18 cellular contexts compared by ENCODE assay signal in the genomic region with DNA sequence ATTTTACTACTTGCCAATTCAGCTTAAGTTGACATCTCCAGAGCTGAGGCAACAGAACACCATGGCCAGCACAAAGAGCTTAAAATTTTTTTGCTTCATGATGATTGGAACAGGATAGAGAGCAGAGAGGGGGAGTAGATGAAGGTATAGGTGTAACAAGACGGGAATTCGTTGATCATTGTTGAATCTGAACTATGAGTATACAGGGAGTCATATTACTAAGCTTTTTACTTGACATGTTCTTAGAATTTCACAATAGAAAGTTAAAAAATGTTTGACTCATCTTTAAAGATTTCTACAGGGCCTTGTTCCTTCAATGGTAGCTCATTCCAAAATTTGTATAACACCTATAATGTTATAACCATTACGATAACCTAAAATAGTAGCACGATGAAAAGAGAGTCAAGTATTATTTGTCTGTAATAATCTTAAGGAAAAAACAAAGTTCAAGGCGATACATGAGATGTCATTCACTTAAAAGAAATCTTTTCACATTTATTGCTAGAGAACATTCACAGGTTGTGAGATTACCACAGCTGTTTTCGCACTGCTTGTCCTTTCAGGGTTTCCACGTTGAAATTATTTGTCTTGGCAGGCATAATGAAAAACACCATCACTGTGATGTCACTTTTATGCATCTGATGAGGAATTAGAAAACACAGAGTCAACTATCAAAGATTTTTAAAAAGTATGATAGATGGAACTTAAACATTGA. TPM values are rescaled to one million over a fixed set of nuclear protein-coding genes. Genes with fewer than 3 reads are reported as not detected.
DNase-seq lines count a peak whose midpoint lies in the region; ATAC-seq and TF ChIP-seq lines count a peak whose summit lies in the region.
"Had no signal": no experiment of that assay in that cellular context is flagged by ENCODE, and none has a peak within 500 bp of the region (broad histone marks: within the 10 kb centered on the region; RNA-seq: fewer than 3 reads in every experiment).

No MANE protein-coding gene starts in this region.

- H3K27ac Mint-ChIP-seq in activated T-cell treated with anti-CD3 and anti-CD28 coated beads, Interleukin-2, amount 50 U/mL, for 24 hours: peak overlapping the region; percentile 84
- peak overlapping the region; percentile 12 for H3K27ac Mint-ChIP-seq in activated CD4-positive, alpha-beta memory T cell treated with anti-CD3 and anti-CD28 coated beads, Interleukin-2, amount 10 ng/mL, durations not matched to agents 7 days and 5 days
- H3K27ac Mint-ChIP-seq in WTC11: no peak overlapping the region
- H3K27ac Mint-ChIP-seq: nephron had no signal

- peaks cover 19% of the 10 kb centered on the region for H3K4me1 Mint-ChIP-seq in activated T-cell treated with anti-CD3 and anti-CD28 coated beads, Interleukin-2, amount 50 U/mL, for 24 hours (ENCODE audit: low read depth)
- peaks cover 16% of the 10 kb centered on the region for H3K4me1 Mint-ChIP-seq in activated CD4-positive, alpha-beta memory T cell treated with anti-CD3 and anti-CD28 coated beads, Interleukin-2, amount 10 ng/mL, durations not matched to agents 7 days and 5 days
- H3K4me1 Mint-ChIP-seq in WTC11: no peaks in the 10 kb centered on the region

- no peaks in the 10 kb centered on the region for H3K9me3 Mint-ChIP-seq in activated T-cell treated with anti-CD3 and anti-CD28 coated beads, Interleukin-2, amount 50 U/mL, for 24 hours
- no peaks in the 10 kb centered on the region for H3K9me3 Mint-ChIP-seq in activated CD4-positive, alpha-beta memory T cell treated with anti-CD3 and anti-CD28 coated beads, Interleukin-2, amount 10 ng/mL, durations not matched to agents 7 days and 5 days
- no peaks in the 10 kb centered on the region for H3K9me3 Mint-ChIP-seq in WTC11
- H3K9me3 Mint-ChIP-seq: nephron had no signal

- TF ChIP-seq CTCF in fibroblast of mammary gland (conservative IDR thresholded peaks at IDR 0.05; ENCODE audit: control insufficient read depth, insufficient read depth, low read depth, low read length) (no peak), WTC11 (IDR thresholded peaks at IDR 0.05) (no peak)

- POLR2A ChIA-PET in activated CD4-positive, alpha-beta memory T cell treated with anti-CD3 and anti-CD28 coated beads, Interleukin-2, amount 10 ng/mL, durations not matched to agents 7 days and 5 days (lab: Charles Lee): interaction anchor here (1.3 to 1.8 kb wide), 2 partner anchors 58 to 98 kb away, joined by 7 read pairs; a partner anchor contains a TSS
- POLR2A ChIA-PET in WTC11 (lab: Charles Lee): no interaction called here

- DNase-seq in activated T-cell treated with anti-CD3 and anti-CD28 coated beads, Interleukin-2, amount 50 U/mL, for 24 hours: no peak
- no peak for DNase-seq in activated T-cell treated with anti-CD3 and anti-CD28 coated beads for 4 hours
- no peak for DNase-seq in activated CD4-positive, alpha-beta memory T cell treated with anti-CD3 and anti-CD28 coated beads, Interleukin-2, amount 10 ng/mL, durations not matched to agents 7 days and 5 days
- peak; percentile 88 for DNase-seq in fibroblast of mammary gland (ENCODE audit: low read depth)
- peak; percentile 62 for DNase-seq in skeletal muscle cell (ENCODE audit: low read depth)
- DNase-seq in NCI-H82 (lab: John Stamatoyannopoulos, UW): no peak
- no peak for DNase-seq in WTC11 (ENCODE audit: low spot score)
- DNase-seq in SIG-M5 (lab: John Stamatoyannopoulos, UW): no peak
- DNase-seq: activated gamma-delta T cell, left cardiac atrium, NCI-H1048, NCI-H526 treated with DMSO at 0.1 percent for 48 hours, spleen, transverse colon had no signal

- CTCF ChIA-PET in activated CD4-positive, alpha-beta memory T cell treated with anti-CD3 and anti-CD28 coated beads, Interleukin-2, amount 10 ng/mL, durations not matched to agents 7 days and 5 days (lab: Charles Lee): interaction anchor here (0.8 kb wide), 1 partner anchor 15 kb away, joined by 3 read pairs; no protein-coding TSS in a partner anchor
- CTCF ChIA-PET in WTC11 (lab: Charles Lee): interaction anchor here (0.5 kb wide), 1 partner anchor 138 kb away, joined by 3 read pairs; no protein-coding TSS in a partner anchor

- no peaks in the 10 kb centered on the region for H3K27me3 Mint-ChIP-seq in activated T-cell treated with anti-CD3 and anti-CD28 coated beads, Interleukin-2, amount 50 U/mL, for 24 hours
- H3K27me3 Mint-ChIP-seq in activated CD4-positive, alpha-beta memory T cell treated with anti-CD3 and anti-CD28 coated beads, Interleukin-2, amount 10 ng/mL, durations not matched to agents 7 days and 5 days: no peaks in the 10 kb centered on the region
- no peaks in the 10 kb centered on the region for H3K27me3 Mint-ChIP-seq in WTC11 (ENCODE audit: low read depth)

- H3K4me3 ChIP-seq in fibroblast of mammary gland (ENCODE audit: control insufficient read depth, low read depth, low read length) (no peak overlapping the region), skeletal muscle cell (ENCODE audit: low read depth, low read length) (no peak overlapping the region)
- H3K4me3 ChIP-seq: coronary artery, spleen, transverse colon had no signal

- H3K36me3 Mint-ChIP-seq in activated T-cell treated with anti-CD3 and anti-CD28 coated beads, Interleukin-2, amount 50 U/mL, for 24 hours (ENCODE audit: low read depth): no peaks in the 10 kb centered on the region
- no peaks in the 10 kb centered on the region for H3K36me3 Mint-ChIP-seq in activated CD4-positive, alpha-beta memory T cell treated with anti-CD3 and anti-CD28 coated beads, Interleukin-2, amount 10 ng/mL, durations not matched to agents 7 days and 5 days (ENCODE audit: low read depth)
- H3K36me3 Mint-ChIP-seq in WTC11: no peaks in the 10 kb centered on the region

- no peak for ATAC-seq in WTC11

- H3K4me3 Mint-ChIP-seq in activated T-cell treated with anti-CD3 and anti-CD28 coated beads, Interleukin-2, amount 50 U/mL, for 24 hours: no peak overlapping the region
- H3K4me3 Mint-ChIP-seq in activated CD4-positive, alpha-beta memory T cell treated with anti-CD3 and anti-CD28 coated beads, Interleukin-2, amount 10 ng/mL, durations not matched to agents 7 days and 5 days: no peak overlapping the region
- no peak overlapping the region for H3K4me3 Mint-ChIP-seq in WTC11
- H3K4me3 Mint-ChIP-seq: nephron had no signal

TF ChIP-seq in WTC11, 78 proteins besides CTCF, POLR2A, EP300 and RAD21 (continues in another document):
- TF ChIP-seq GRHL2 (CRISPR knock-in tag; IDR thresholded peaks at IDR 0.05; ENCODE audit: insufficient replicate concordance, severe bottlenecking) (no peak), GABPB1 (CRISPR knock-in tag; IDR thresholded peaks at IDR 0.05) (no peak)
- TF ChIP-seq, protein P1, sequence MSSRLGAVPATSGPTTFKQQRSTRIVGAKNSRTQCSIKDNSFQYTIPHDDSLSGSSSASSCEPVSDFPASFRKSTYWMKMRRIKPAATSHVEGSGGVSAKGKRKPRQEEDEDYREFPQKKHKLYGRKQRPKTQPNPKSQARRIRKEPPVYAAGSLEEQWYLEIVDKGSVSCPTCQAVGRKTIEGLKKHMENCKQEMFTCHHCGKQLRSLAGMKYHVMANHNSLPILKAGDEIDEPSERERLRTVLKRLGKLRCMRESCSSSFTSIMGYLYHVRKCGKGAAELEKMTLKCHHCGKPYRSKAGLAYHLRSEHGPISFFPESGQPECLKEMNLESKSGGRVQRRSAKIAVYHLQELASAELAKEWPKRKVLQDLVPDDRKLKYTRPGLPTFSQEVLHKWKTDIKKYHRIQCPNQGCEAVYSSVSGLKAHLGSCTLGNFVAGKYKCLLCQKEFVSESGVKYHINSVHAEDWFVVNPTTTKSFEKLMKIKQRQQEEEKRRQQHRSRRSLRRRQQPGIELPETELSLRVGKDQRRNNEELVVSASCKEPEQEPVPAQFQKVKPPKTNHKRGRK (CRISPR knock-in tag; IDR thresholded peaks at IDR 0.05; ENCODE audit: borderline replicate concordance): no peak
- TF ChIP-seq, protein P2, sequence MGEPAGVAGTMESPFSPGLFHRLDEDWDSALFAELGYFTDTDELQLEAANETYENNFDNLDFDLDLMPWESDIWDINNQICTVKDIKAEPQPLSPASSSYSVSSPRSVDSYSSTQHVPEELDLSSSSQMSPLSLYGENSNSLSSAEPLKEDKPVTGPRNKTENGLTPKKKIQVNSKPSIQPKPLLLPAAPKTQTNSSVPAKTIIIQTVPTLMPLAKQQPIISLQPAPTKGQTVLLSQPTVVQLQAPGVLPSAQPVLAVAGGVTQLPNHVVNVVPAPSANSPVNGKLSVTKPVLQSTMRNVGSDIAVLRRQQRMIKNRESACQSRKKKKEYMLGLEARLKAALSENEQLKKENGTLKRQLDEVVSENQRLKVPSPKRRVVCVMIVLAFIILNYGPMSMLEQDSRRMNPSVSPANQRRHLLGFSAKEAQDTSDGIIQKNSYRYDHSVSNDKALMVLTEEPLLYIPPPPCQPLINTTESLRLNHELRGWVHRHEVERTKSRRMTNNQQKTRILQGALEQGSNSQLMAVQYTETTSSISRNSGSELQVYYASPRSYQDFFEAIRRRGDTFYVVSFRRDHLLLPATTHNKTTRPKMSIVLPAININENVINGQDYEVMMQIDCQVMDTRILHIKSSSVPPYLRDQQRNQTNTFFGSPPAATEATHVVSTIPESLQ (CRISPR knock-in tag; IDR thresholded peaks at IDR 0.05): no peak
- TF ChIP-seq, protein P3, sequence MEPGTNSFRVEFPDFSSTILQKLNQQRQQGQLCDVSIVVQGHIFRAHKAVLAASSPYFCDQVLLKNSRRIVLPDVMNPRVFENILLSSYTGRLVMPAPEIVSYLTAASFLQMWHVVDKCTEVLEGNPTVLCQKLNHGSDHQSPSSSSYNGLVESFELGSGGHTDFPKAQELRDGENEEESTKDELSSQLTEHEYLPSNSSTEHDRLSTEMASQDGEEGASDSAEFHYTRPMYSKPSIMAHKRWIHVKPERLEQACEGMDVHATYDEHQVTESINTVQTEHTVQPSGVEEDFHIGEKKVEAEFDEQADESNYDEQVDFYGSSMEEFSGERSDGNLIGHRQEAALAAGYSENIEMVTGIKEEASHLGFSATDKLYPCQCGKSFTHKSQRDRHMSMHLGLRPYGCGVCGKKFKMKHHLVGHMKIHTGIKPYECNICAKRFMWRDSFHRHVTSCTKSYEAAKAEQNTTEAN (CRISPR knock-in tag; IDR thresholded peaks at IDR 0.05): no peak

RNA-seq across cellular contexts. Expression of a gene that starts 33.9 kb away (rescaled TPM):
- total RNA-seq in activated CD4-positive, alpha-beta memory T cell treated with anti-CD3 and anti-CD28 coated beads, Interleukin-2, amount 10 ng/mL, durations not matched to agents 7 days and 5 days: 1 to 10 TPM in 1 of 2 experiments, under 1 TPM in 1; 0.88 to 1.1 TPM
- total RNA-seq in WTC11 (2021): 0.46 to 1.2 TPM (median 0.76 TPM) in 3 replicates
- total RNA-seq: HT-29, transverse colon had no signal

RNA-seq across cellular contexts. Expression of a gene that starts 44.6 kb away (rescaled TPM):
- not detected for total RNA-seq in activated CD4-positive, alpha-beta memory T cell treated with anti-CD3 and anti-CD28 coated beads, Interleukin-2, amount 10 ng/mL, durations not matched to agents 7 days and 5 days
- not detected in 3 replicates for total RNA-seq in WTC11 (2021)
- total RNA-seq: HT-29, SK-MEL-5, spleen had no signal

RNA-seq across cellular contexts. Expression of a gene that starts 58.4 kb away (rescaled TPM):
- 10 to 100 TPM; 44.1 to 57.5 TPM for total RNA-seq in activated CD4-positive, alpha-beta memory T cell treated with anti-CD3 and anti-CD28 coated beads, Interleukin-2, amount 10 ng/mL, durations not matched to agents 7 days and 5 days
- total RNA-seq in WTC11 (2021): 36.1 to 39.7 TPM (median 37.1 TPM) in 3 replicates

RNA-seq across cellular contexts. Expression of a gene that starts 58.6 kb away (rescaled TPM):
- 100 to 1,000 TPM in 1 of 2 experiments, 10 to 100 TPM in 1; 87.6 to 100 TPM for total RNA-seq in activated CD4-positive, alpha-beta memory T cell treated with anti-CD3 and anti-CD28 coated beads, Interleukin-2, amount 10 ng/mL, durations not matched to agents 7 days and 5 days
- 34.1 to 40.3 TPM (median 35.3 TPM) in 3 replicates for total RNA-seq in WTC11 (2021)

Comparison
In these comparisons a context has a peak if more than half of its experiments do, and no peak if none do; other contexts are left out.
1. DNase-seq: peak in fibroblast of mammary gland (single experiment) and skeletal muscle cell (single experiment); none in activated T-cell treated with anti-CD3 and anti-CD28 coated beads, Interleukin-2, amount 50 U/mL, for 24 hours (single experiment), activated T-cell treated with anti-CD3 and anti-CD28 coated beads for 4 hours (single experiment), activated CD4-positive, alpha-beta memory T cell treated with anti-CD3 and anti-CD28 coated beads, Interleukin-2, amount 10 ng/mL, durations not matched to agents 7 days and 5 days (single experiment), NCI-H82 (single experiment), WTC11 (single experiment) and SIG-M5 (single experiment).